8 cellular contexts compared by ENCODE assay signal in the genomic region with DNA sequence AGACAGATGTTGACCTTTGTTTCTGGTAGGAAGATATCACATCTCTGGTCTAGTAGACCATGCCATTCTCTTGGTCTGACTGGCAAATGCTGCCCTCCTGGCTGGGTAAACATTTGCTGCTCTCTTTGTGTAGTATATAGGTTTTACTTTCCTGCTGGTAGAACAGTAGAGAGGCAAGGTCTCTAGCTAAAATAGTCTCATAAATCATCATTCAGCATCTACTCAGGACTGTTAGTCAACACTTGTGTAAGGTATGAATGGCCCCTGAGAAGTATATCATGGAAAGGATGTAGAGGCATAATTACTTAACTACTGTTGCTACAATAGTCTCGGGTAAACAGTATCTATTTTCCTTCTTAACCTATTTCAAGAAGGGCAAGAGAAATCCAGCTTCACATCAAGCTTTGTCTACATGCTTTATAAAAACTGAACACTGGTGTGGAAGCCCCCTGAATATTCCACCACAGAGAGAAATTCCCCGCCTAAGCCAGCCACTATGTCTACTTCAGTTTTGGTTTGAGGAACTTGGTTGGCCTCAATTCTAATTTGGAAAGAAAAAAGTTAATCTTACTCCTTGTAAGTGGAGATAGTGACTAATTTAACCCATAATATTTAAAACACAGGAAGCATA. TPM values are rescaled to one million over a fixed set of nuclear protein-coding genes. Genes with fewer than 3 reads are reported as not detected.
DNase-seq lines count a peak whose midpoint lies in the region; ATAC-seq and TF ChIP-seq lines count a peak whose summit lies in the region.

No MANE protein-coding gene starts in this region.

- ATAC-seq in HG03159 (IDR thresholded peaks at IDR 0.05; ENCODE audit: unreplicated experiment) (peak; percentile 74), SK-N-SH treated with all-trans-retinoic acid at 6 μM for 48 hours (no peak)

- in situ Hi-C loops in G401 (cut with HindIII; ENCODE audit: low sequenced_read_pairs), result no loop called here

- peak; percentile 34 for DNase-seq in stimulated activated CD4-positive, alpha-beta T cell treated with anti-CD3 and anti-CD28 coated beads, Interleukin-15, amount 100 ng/mL, for 24 hours
- DNase-seq in stimulated activated CD4-positive, alpha-beta T cell treated with anti-CD3 and anti-CD28 coated beads, Interleukin-4, amount 100 ng/mL, for 1 hour, result no peak
- DNase-seq in NOMO-1 treated with DMSO at 0.1 percent for 48 hours (lab: John Stamatoyannopoulos, UW; ENCODE audit: unreplicated experiment), result peak; percentile 81
- no peak for DNase-seq in DMS79 treated with DMSO at 0.1 percent for 48 hours (lab: John Stamatoyannopoulos, UW)
- DNase-seq in G401 (ENCODE audit: low spot score), result no peak
- DNase-seq in NCI-H82 treated with DMSO at 0.1 percent for 48 hours (lab: John Stamatoyannopoulos, UW; ENCODE audit: unreplicated experiment), result no peak

TF ChIP-seq in SK-N-SH treated with all-trans-retinoic acid at 6 μM for 48 hours, 23 proteins besides CTCF, POLR2A, EP300 and RAD21:
- TF ChIP-seq ARNTL (CRISPR knock-in tag; IDR thresholded peaks at IDR 0.05; ENCODE audit: borderline replicate concordance, low read depth) (no peak), TSHZ2 (CRISPR knock-in tag; IDR thresholded peaks at IDR 0.05) (no peak), ISL1 (CRISPR knock-in tag; IDR thresholded peaks at IDR 0.05) (no peak), PPARA (CRISPR knock-in tag; IDR thresholded peaks at IDR 0.05; ENCODE audit: borderline replicate concordance) (no peak), TCF4 (CRISPR knock-in tag; IDR thresholded peaks at IDR 0.05; ENCODE audit: borderline replicate concordance) (no peak), CSRNP3 (CRISPR knock-in tag; IDR thresholded peaks at IDR 0.05) (no peak), ZFP3 (CRISPR knock-in tag; IDR thresholded peaks at IDR 0.05) (no peak), ZNF8 (CRISPR knock-in tag; IDR thresholded peaks at IDR 0.05) (no peak)
TF ChIP-seq in SK-N-SH treated with all-trans-retinoic acid at 6 μM for 48 hours: peak in this region for 0.

RNA-seq across cellular contexts. Expression of gene MYCBP2, which starts 18.4 kb away (rescaled TPM):
- 7.9 and 9.2 TPM in 2 replicates for total RNA-seq in G401 (2014; rRNA removed; shearing (Covaris generic))

Comparison
In these comparisons a context has a peak if more than half of its experiments do, and no peak if none do; other contexts are left out.
1. DNase-seq: peak in stimulated activated CD4-positive, alpha-beta T cell treated with anti-CD3 and anti-CD28 coated beads, Interleukin-15, amount 100 ng/mL, for 24 hours (single experiment) and NOMO-1 treated with DMSO at 0.1 percent for 48 hours (single experiment); none in stimulated activated CD4-positive, alpha-beta T cell treated with anti-CD3 and anti-CD28 coated beads, Interleukin-4, amount 100 ng/mL, for 1 hour (single experiment), DMS79 treated with DMSO at 0.1 percent for 48 hours (single experiment), G401 (single experiment) and NCI-H82 treated with DMSO at 0.1 percent for 48 hours (single experiment).